Comparison of ENCODE assay signal across 8 cellular contexts in the genomic region with DNA sequence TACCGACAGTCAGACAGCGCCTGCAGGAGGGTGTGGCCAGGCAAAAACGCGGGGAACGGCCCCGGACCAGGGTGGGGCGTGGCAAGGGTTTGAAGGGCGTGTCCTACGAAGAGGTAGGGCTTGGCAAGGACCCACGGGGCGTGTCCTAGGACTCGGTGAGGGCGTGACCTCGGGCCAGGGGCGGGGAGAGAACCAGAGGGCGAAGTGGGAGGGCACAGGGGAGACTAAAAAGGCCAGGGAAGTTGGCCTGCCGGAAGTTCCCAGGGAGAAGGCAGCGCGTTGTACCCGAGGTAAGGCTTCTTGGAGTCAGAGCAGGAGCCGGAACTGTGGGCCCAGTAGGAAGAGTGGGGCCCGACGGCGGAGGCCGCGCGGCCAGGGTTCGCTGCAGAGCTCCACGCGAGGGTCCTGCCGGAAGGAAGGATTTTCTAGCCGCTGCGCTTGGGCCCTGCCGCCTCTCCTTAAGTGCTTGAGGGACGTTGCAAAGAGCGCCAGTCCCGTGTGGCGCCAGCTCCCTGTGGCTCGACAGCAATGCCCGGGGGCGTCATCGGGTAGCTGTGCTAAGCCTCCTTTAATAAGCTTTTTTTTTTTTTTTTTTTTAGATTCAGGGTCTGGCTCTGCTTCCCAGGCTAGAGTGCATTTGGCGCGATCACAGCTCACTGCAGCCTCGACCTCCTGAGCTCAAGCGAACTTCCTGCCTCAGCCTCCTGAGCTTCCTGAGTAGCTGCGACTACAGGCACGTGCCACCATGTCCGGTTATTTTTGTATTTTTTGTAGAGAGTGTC. TPM values are rescaled to one million over a fixed set of nuclear protein-coding genes. Genes with fewer than 3 reads are reported as not detected.
DNase-seq lines count a peak whose midpoint lies in the region; TF ChIP-seq lines count a peak whose summit lies in the region.

A gene with protein sequence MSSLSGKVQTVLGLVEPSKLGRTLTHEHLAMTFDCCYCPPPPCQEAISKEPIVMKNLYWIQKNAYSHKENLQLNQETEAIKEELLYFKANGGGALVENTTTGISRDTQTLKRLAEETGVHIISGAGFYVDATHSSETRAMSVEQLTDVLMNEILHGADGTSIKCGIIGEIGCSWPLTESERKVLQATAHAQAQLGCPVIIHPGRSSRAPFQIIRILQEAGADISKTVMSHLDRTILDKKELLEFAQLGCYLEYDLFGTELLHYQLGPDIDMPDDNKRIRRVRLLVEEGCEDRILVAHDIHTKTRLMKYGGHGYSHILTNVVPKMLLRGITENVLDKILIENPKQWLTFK (plus strand): TSS at position 253 of the 782 bp plus-strand sequence. CDS start 47,375 bp downstream, outside the sequence.

- peaks cover 15% of the 10 kb centered on the region for H4K20me1 ChIP-seq in Loucy (ENCODE audit: insufficient read depth, low read length, poor library complexity, severe bottlenecking)

- no CpG with 5 or more reads among the region's 49 CpGs for WGBS in neuronal stem cell (ENCODE audit: extremely low coverage in 2 of 2, insufficient read length in 2 of 2, insufficient replicate concordance in 1 of 2), 2 donors

- peak within 1 kb of the TSS; percentile 49 for H4K8ac ChIP-seq in neuronal stem cell (ENCODE audit: low read depth, low read length)

- H3K36me3 ChIP-seq in H7 (replicated peaks; ENCODE audit: control insufficient read depth, insufficient read depth, low read length) (no peaks in the 10 kb centered on the region), Loucy (ENCODE audit: insufficient read depth, low read length) (no peaks in the 10 kb centered on the region), neuronal stem cell (replicated peaks in 1 of 2; ENCODE audit: control insufficient read depth in 2 of 2, insufficient read depth in 2 of 2, low read length in 2 of 2) (no peaks in the 10 kb centered on the region)

- H3K9me3 ChIP-seq in Loucy (ENCODE audit: insufficient read depth, low read depth, low read length): no peaks in the 10 kb centered on the region
- H3K9me3 ChIP-seq in neuronal stem cell (replicated peaks in 1 of 2; ENCODE audit: control insufficient read depth in 2 of 2, insufficient read depth in 1 of 2, low read depth in 1 of 2, low read length in 2 of 2): no peaks in the 10 kb centered on the region

- peak within 1 kb of the TSS; percentile 57 for H2AK5ac ChIP-seq in neuronal stem cell (ENCODE audit: low read depth, low read length)

- H4K91ac ChIP-seq in neuronal stem cell (ENCODE audit: low read depth, low read length, poor library complexity): no peak within 1 kb of the TSS

- no peak within 1 kb of the TSS for H2BK12ac ChIP-seq in neuronal stem cell (ENCODE audit: low read length)

- peak within 1 kb of the TSS; percentile 57 for H2BK5ac ChIP-seq in neuronal stem cell (ENCODE audit: low read length)

- H3K18ac ChIP-seq in neuronal stem cell (ENCODE audit: low read length): peak within 1 kb of the TSS; percentile 89

- no peaks in the 10 kb centered on the region for H3K9me2 ChIP-seq in Loucy (replicated peaks; ENCODE audit: low read depth, low read length)

- no peak within 1 kb of the TSS for H3K14ac ChIP-seq in neuronal stem cell (ENCODE audit: low read length)

- H3K4ac ChIP-seq in neuronal stem cell (ENCODE audit: low read length): no peak within 1 kb of the TSS

- H3K27me3 ChIP-seq in H7 (ENCODE audit: control insufficient read depth, insufficient read depth, low read length) (no peaks in the 10 kb centered on the region), Loucy (ENCODE audit: insufficient read depth, low read length, poor library complexity, severe bottlenecking) (no peaks in the 10 kb centered on the region), neuronal stem cell (ENCODE audit: control insufficient read depth in 3 of 3, insufficient read depth in 3 of 3, low read depth in 1 of 3, low read length in 3 of 3) (peaks cover 0 to 11% (median 0%) of the 10 kb centered on the region in 3 experiments)

- no peak within 1 kb of the TSS for H2BK120ac ChIP-seq in neuronal stem cell (ENCODE audit: low read depth, low read length)

- H3K4me3 ChIP-seq in H7 (ENCODE audit: insufficient read depth, low read depth, low read length) (peak within 1 kb of the TSS; percentile 60), Loucy (ENCODE audit: low read length, poor library complexity, severe bottlenecking) (peak within 1 kb of the TSS; percentile 78), foreskin fibroblast (ENCODE audit: low read depth in 1 of 2, low read length in 2 of 2) (peak within 1 kb of the TSS; percentile 51 to 76), neuronal stem cell (ENCODE audit: low read length in 2 of 2) (peak within 1 kb of the TSS; percentile 50 to 77)

- DNase-seq in ELR (ENCODE audit: low read depth) (peak; percentile 97), H7 (peak; percentile 92), SHP77 (lab: John Stamatoyannopoulos, UW) (peak; percentile 79 to 84), activated gamma-delta T cell treated with Interleukin-2 at 50 U/mL for 16 hours (peak; percentile 96), foreskin fibroblast (peak; percentile 90 to 97), neuronal stem cell (ENCODE audit: low spot score) (peak; percentile 88), stromal cell of bone marrow (ENCODE audit: low read depth) (peak; percentile 84)

- peak within 1 kb of the TSS; percentile 78 for H3K9ac ChIP-seq in Loucy (ENCODE audit: low read depth, low read length, poor library complexity, severe bottlenecking)
- peak within 1 kb of the TSS; percentile 30 for H3K9ac ChIP-seq in neuronal stem cell (ENCODE audit: low read depth, low read length, poor library complexity)

- H2AFZ ChIP-seq in Loucy (ENCODE audit: low read length) (peak within 1 kb of the TSS; percentile 92), neuronal stem cell (ENCODE audit: low read length) (peak within 1 kb of the TSS; percentile 95)

- peaks cover 45% of the 10 kb centered on the region for H3K79me2 ChIP-seq in Loucy (ENCODE audit: insufficient read depth, low read length)

- TF ChIP-seq CTCF in Loucy (conservative IDR thresholded peaks at IDR 0.05; ENCODE audit: low read length) (no peak), foreskin fibroblast (IDR thresholded peaks at IDR 0.05; ENCODE audit: low read depth, low read length) (no peak)

- H3K4me1 ChIP-seq in Loucy (ENCODE audit: insufficient read depth, low read length, poor library complexity, severe bottlenecking) (peaks cover 46% of the 10 kb centered on the region), neuronal stem cell (ENCODE audit: control insufficient read depth in 2 of 2, insufficient read depth in 1 of 2, low read depth in 1 of 2, low read length in 2 of 2) (peaks cover 2 to 3% of the 10 kb centered on the region in 2 donors)

- peak within 1 kb of the TSS; percentile 83 for H3K23ac ChIP-seq in neuronal stem cell (ENCODE audit: low read depth, low read length, poor library complexity)

- H3K27ac ChIP-seq in neuronal stem cell (replicated peaks; ENCODE audit: low read length): no peak within 1 kb of the TSS

- no peaks in the 10 kb centered on the region for H3K79me1 ChIP-seq in neuronal stem cell (ENCODE audit: low read depth, low read length)

- H3K4me2 ChIP-seq in Loucy (ENCODE audit: low read depth, low read length, poor library complexity, severe bottlenecking): peak within 1 kb of the TSS; percentile 98
- peak within 1 kb of the TSS; percentile 59 for H3K4me2 ChIP-seq in neuronal stem cell (ENCODE audit: insufficient read depth, low read length, poor library complexity, severe bottlenecking)

- H2BK15ac ChIP-seq in neuronal stem cell (ENCODE audit: low read length): peak within 1 kb of the TSS; percentile 70

- H3F3A ChIP-seq in Loucy (ENCODE audit: low read depth): no peaks in the 10 kb centered on the region

RNA-seq across cellular contexts. Expression of the gene that starts here (rescaled TPM):
- 7.4 and 9.0 TPM in 2 replicates for total RNA-seq in H7 (2014; rRNA removed; shearing (Covaris generic))
- polyA plus RNA-seq in neuronal stem cell (2013, experiment 1 of 2): 6.0 TPM
- 6.1 TPM for polyA plus RNA-seq in neuronal stem cell (2013, experiment 2 of 2)
